Comparison of ENCODE assay signal across 20 cellular contexts in the genomic region with DNA sequence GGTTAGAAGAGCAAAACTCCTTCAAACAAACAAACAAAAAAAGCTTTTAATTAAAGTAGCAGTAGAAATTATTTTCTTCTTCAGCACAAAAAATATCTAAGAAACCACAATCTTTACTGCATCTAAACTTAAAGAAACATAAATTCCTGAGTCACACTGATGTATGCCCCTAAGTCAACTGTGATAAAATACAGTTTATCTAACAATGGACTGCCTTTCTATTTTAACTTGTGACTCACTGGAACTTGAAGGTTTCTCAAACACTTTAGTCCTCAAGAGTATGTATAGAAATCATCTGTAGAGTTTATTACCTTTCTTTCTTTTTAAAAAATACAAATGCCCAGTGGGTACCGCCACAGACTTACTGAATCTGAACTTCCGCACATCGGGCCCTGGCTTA.
DNase-seq lines count a peak whose midpoint lies in the region; ATAC-seq and TF ChIP-seq lines count a peak whose summit lies in the region.
"Had no signal": no experiment of that assay in that cellular context is flagged by ENCODE, and none has a peak within 500 bp of the region (broad histone marks: within the 10 kb centered on the region; RNA-seq: fewer than 3 reads in every experiment).

No MANE protein-coding gene starts in this region.

- no peak overlapping the region for H3K27ac Mint-ChIP-seq in naive thymus-derived CD4-positive, alpha-beta T cell
- H3K27ac Mint-ChIP-seq: CD14-positive monocyte; CD4-positive, alpha-beta memory T cell; CD4-positive, CD25-positive, alpha-beta regulatory T cell; CD8-positive, alpha-beta memory T cell had no signal

- POLR2A ChIA-PET in PC-3 (lab: Charles Lee; ENCODE audit: unreplicated experiment), result interaction anchor here (0.5 kb wide), 2 partner anchors 99 to 342 kb away, joined by 3 read pairs; no protein-coding TSS in a partner anchor
- POLR2A ChIA-PET in naive thymus-derived CD4-positive, alpha-beta T cell (lab: Charles Lee), result no interaction called here

- no peaks in the 10 kb centered on the region for H3K9me3 ChIP-seq in PC-3 (ENCODE audit: low read length)
- H3K9me3 ChIP-seq in naive thymus-derived CD4-positive, alpha-beta T cell (ENCODE audit: control insufficient read depth in 2 of 3, low read length in 3 of 3), result no peaks in the 10 kb centered on the region
- H3K9me3 ChIP-seq: BE2C, BLaER1, Caco-2 had no signal

- DNase-seq in A172 (ENCODE audit: low spot score) (peak; percentile 11), H4 (ENCODE audit: low spot score) (peak; percentile 8), PC-3 (peak; percentile 67), COR-L47 (lab: John Stamatoyannopoulos, UW) (no peak)
- DNase-seq in naive thymus-derived CD4-positive, alpha-beta T cell, result no peak
- DNase-seq: ACHN; BE2C; C1 segment of cervical spinal cord; Caco-2; Calu3; CD4-positive, alpha-beta memory T cell; CD4-positive, CD25-positive, alpha-beta regulatory T cell; CD8-positive, alpha-beta memory T cell; DMS79 treated with DMSO at 0.1 percent for 48 hours; GDM1 had no signal

- H3K4me3 Mint-ChIP-seq in naive thymus-derived CD4-positive, alpha-beta T cell, result no peak overlapping the region
- H3K4me3 Mint-ChIP-seq: CD14-positive monocyte; CD4-positive, alpha-beta memory T cell; CD4-positive, CD25-positive, alpha-beta regulatory T cell; CD8-positive, alpha-beta memory T cell had no signal

- H3K9ac ChIP-seq in PC-3 (ENCODE audit: low read length), result no peak overlapping the region
- H3K9ac ChIP-seq: BLaER1 had no signal

- H4K20me1 ChIP-seq in PC-3 (ENCODE audit: low read length), result no peaks in the 10 kb centered on the region
- H4K20me1 ChIP-seq: BLaER1 had no signal

- H3K79me2 ChIP-seq in PC-3 (ENCODE audit: low read length), result no peaks in the 10 kb centered on the region

- CTCF ChIA-PET in PC-3 (lab: Charles Lee), result no interaction called here
- CTCF ChIA-PET in naive thymus-derived CD4-positive, alpha-beta T cell (lab: Charles Lee), result no interaction called here

- no peak overlapping the region for H3K4me3 ChIP-seq in PC-3 (ENCODE audit: low read length)
- H3K4me3 ChIP-seq in naive thymus-derived CD4-positive, alpha-beta T cell (ENCODE audit: low read length), result no peak overlapping the region
- H3K4me3 ChIP-seq: BLaER1, GM12878 had no signal

- no peaks in the 10 kb centered on the region for H3K36me3 Mint-ChIP-seq in naive thymus-derived CD4-positive, alpha-beta T cell
- H3K36me3 Mint-ChIP-seq: CD14-positive monocyte; CD4-positive, alpha-beta memory T cell; CD4-positive, CD25-positive, alpha-beta regulatory T cell; CD8-positive, alpha-beta memory T cell had no signal

- peaks cover 0 to 30% (median 19%) of the 10 kb centered on the region in 5 donors for H3K27me3 Mint-ChIP-seq in naive thymus-derived CD4-positive, alpha-beta T cell

- H3K9me2 ChIP-seq in PC-3 (replicated peaks; ENCODE audit: low read length), result no peaks in the 10 kb centered on the region

- H3F3A ChIP-seq in PC-3 (ENCODE audit: low read length, unreplicated experiment), result no peaks in the 10 kb centered on the region

- BruUV-seq in PC-3 (replicated peaks; lab: Mats Ljungman, UMichigan), result no TSS peak

- peak; percentile 77 for ATAC-seq in PC-3
- no peak for ATAC-seq in naive thymus-derived CD4-positive, alpha-beta T cell
- ATAC-seq in HG02870 (IDR thresholded peaks at IDR 0.05; ENCODE audit: unreplicated experiment), result no peak
- ATAC-seq: GM12878 had no signal

- no peaks in the 10 kb centered on the region for H3K27me3 ChIP-seq in PC-3 (ENCODE audit: low read length)
- no peaks in the 10 kb centered on the region for H3K27me3 ChIP-seq in naive thymus-derived CD4-positive, alpha-beta T cell (ENCODE audit: control insufficient read depth in 2 of 2, insufficient read depth in 2 of 2, low read length in 2 of 2)
- H3K27me3 ChIP-seq: BE2C, BLaER1 had no signal

- peaks cover 15% of the 10 kb centered on the region; the same call in 1 of the 2 replicates for H3K4me1 ChIP-seq in PC-3 (ENCODE audit: insufficient read depth, low read length)
- H3K4me1 ChIP-seq in naive thymus-derived CD4-positive, alpha-beta T cell (ENCODE audit: control insufficient read depth in 2 of 2, insufficient read depth in 2 of 2, low read length in 2 of 2), result no peaks in the 10 kb centered on the region
- H3K4me1 ChIP-seq: BE2C, BLaER1, Caco-2 had no signal

- no peaks in the 10 kb centered on the region for H3K4me1 Mint-ChIP-seq in naive thymus-derived CD4-positive, alpha-beta T cell
- H3K4me1 Mint-ChIP-seq: CD14-positive monocyte; CD4-positive, alpha-beta memory T cell had no signal

- intact Hi-C loops in PC-3 (cut with micrococcal nuclease), result no loop called here
- intact Hi-C loops in naive thymus-derived CD4-positive, alpha-beta T cell (cut with micrococcal nuclease), result loop anchor here in 1 of 2 donors (2.0 kb wide), 1 partner anchor 23 kb away; no protein-coding TSS in a partner anchor

- H3K36me3 ChIP-seq in PC-3 (ENCODE audit: low read depth, low read length), result no peaks in the 10 kb centered on the region
- no peaks in the 10 kb centered on the region for H3K36me3 ChIP-seq in naive thymus-derived CD4-positive, alpha-beta T cell (ENCODE audit: control insufficient read depth in 2 of 3, insufficient read depth in 3 of 3, low read length in 3 of 3)
- H3K36me3 ChIP-seq: BE2C, BLaER1 had no signal

- no peak overlapping the region for H2AFZ ChIP-seq in PC-3 (ENCODE audit: low read length)

- H3K27ac ChIP-seq in PC-3 (ENCODE audit: low read length), result peak overlapping the region; percentile 19; the same call in 1 of the 2 replicates
- no peak overlapping the region for H3K27ac ChIP-seq in naive thymus-derived CD4-positive, alpha-beta T cell (ENCODE audit: low read depth, low read length)
- H3K27ac ChIP-seq: 22Rv1, BLaER1 had no signal

- H3K9me3 Mint-ChIP-seq in naive thymus-derived CD4-positive, alpha-beta T cell, result peaks cover 0 to 2% (median 0%) of the 10 kb centered on the region in 11 donors
- H3K9me3 Mint-ChIP-seq: CD14-positive monocyte; CD4-positive, CD25-positive, alpha-beta regulatory T cell; CD8-positive, alpha-beta memory T cell had no signal

- no peak overlapping the region for H3K4me2 ChIP-seq in PC-3 (ENCODE audit: low read length)
- H3K4me2 ChIP-seq: BLaER1 had no signal

- TF ChIP-seq CTCF in PC-3 (conservative IDR thresholded peaks at IDR 0.05; ENCODE audit: low read depth, low read length), result no peak

Comparison
In these comparisons a context has a peak if more than half of its experiments do, and no peak if none do; other contexts are left out.
1. DNase-seq: peak in A172 (single experiment), H4 (single experiment) and PC-3 (single experiment); none in naive thymus-derived CD4-positive, alpha-beta T cell (0 of 9) and COR-L47 (single experiment).